Comparison of ENCODE assay signal across 8 cellular contexts in the genomic region with DNA sequence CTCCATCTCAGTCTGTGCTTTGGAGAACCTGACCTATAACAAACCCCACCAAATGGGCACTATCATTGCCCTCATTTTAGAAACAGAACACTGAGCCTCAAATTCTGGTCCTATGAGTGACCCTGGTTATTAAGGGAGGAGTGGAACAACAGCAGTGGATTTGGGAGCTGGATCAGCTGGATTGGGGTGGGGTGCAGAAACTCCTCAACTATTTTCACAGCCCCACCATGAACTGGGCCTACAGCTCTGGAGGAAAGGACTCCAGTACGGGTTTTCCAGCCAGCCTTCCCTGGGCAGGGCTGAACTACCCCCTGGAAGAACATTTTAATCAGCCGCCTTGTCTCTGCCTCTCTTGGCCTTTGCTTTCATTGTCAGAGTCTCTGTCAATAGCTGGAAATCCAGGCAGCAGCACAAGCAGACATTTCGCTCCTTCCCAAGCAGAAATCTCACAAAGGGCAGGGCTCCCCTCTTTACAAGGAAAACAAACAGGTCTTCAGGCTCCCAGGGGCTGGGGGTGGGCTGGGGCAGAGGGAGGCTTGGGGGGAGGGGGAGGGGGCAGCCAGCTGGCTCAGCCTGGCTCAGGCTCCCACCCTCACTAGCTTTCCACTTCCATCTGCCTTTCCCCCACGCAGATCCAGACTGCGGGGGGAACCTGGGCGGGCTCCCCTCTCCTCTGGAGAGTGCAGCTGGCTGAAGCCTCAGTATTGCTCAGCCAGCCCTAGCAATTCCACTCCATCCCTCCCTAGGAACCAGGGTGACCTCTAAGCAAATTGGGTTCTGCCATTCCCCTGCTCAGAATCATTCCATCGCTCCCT. TPM values are rescaled to one million over a fixed set of nuclear protein-coding genes. Genes with fewer than 3 reads are reported as not detected.
DNase-seq lines count a peak whose midpoint lies in the region; ATAC-seq and TF ChIP-seq lines count a peak whose summit lies in the region.

No MANE protein-coding gene starts in this region.

- no TSS peak for BruUV-seq in HCT116 (replicated peaks; lab: Mats Ljungman, UMichigan)

- H3K4me3 ChIP-seq in HCT116 (replicated peaks in 1 of 2; ENCODE audit: low read depth in 1 of 2, low read length in 2 of 2), result no peak overlapping the region
- H3K4me3 ChIP-seq in suprapubic skin, result peak overlapping the region; percentile 19

- H3K27ac ChIP-seq in HCT116 (ENCODE audit: low read depth, low read length) (no peak overlapping the region), suprapubic skin (peak overlapping the region; percentile 75)

- no peaks in the 10 kb centered on the region for H4K20me1 ChIP-seq in HCT116 (ENCODE audit: insufficient read depth)

- no peak for TF ChIP-seq POLR2A in HCT116 (IDR thresholded peaks at IDR 0.05; ENCODE audit: borderline replicate concordance, extremely low read depth, insufficient read depth, insufficient read length)
- no peak for TF ChIP-seq POLR2A in suprapubic skin (IDR thresholded peaks at IDR 0.05)

- TF ChIP-seq RAD21 in HCT116 (IDR thresholded peaks at IDR 0.05; ENCODE audit: low read depth), result no peak

- H3K9me3 ChIP-seq in HCT116 (ENCODE audit: control insufficient read depth in 1 of 2, insufficient read depth in 1 of 2, low read depth in 1 of 2, low read length in 2 of 2) (no peaks in the 10 kb centered on the region), suprapubic skin (no peaks in the 10 kb centered on the region)

- POLR2A ChIA-PET in HCT116 (lab: Charles Lee), result interaction anchor here (0.7 to 1.9 kb wide), 4 partner anchors 10 to 122 kb away, joined by 3 to 15 read pairs (median 6); a partner anchor contains a TSS

- RAD21 ChIA-PET in HCT116 (lab: Charles Lee; ENCODE audit: low non-redundant PET in 1 of 2, low total read pairs in 2 of 2, uncharacterized antibody in 2 of 2, unreplicated experiment in 2 of 2), result interaction anchor here in 1 of 2 experiments (1.2 kb wide), 1 partner anchor 11 kb away, joined by 12 read pairs; no protein-coding TSS in a partner anchor

- TF ChIP-seq EP300 in suprapubic skin (IDR thresholded peaks at IDR 0.05), result no peak

- H3K4me1 ChIP-seq in HCT116 (ENCODE audit: control insufficient read depth in 1 of 2, insufficient read depth in 2 of 2, low read length in 2 of 2), result peaks cover 6 to 12% of the 10 kb centered on the region in 2 experiments; a peak in 3 of 4 replicates
- peaks cover 20% of the 10 kb centered on the region for H3K4me1 ChIP-seq in suprapubic skin

- no peak overlapping the region for H2AFZ ChIP-seq in HCT116 (ENCODE audit: low read depth, low read length, poor library complexity, severe bottlenecking)

- ATAC-seq in HCT116 (peak; percentile 94), left colon (peak; percentile 95), HG02938 (IDR thresholded peaks at IDR 0.05; ENCODE audit: unreplicated experiment) (no peak), HG03097 (IDR thresholded peaks at IDR 0.05; ENCODE audit: low FRiP score, unreplicated experiment) (no peak), HG02981 (IDR thresholded peaks at IDR 0.05; ENCODE audit: unreplicated experiment) (no peak)

- CTCF ChIA-PET in HCT116 (lab: Charles Lee), result interaction anchor here (2.6 kb wide), 1 partner anchor 10 kb away, joined by 14 read pairs; no protein-coding TSS in a partner anchor

- intact Hi-C loops in HCT116 (cut with micrococcal nuclease), result loop anchor here (1.0 kb wide), 1 partner anchor 10 kb away; no protein-coding TSS in a partner anchor
- intact Hi-C loops in left colon (cut with DNase I, micrococcal nuclease), result no loop called here

- DNase-seq in HCT116 (ENCODE audit: low read depth, low spot score), result peak; percentile 67
- DNase-seq in NCI-H510A (lab: John Stamatoyannopoulos, UW), result peak; percentile 45
- peak; percentile 81 for DNase-seq in cerebellar cortex (ENCODE audit: low spot score)
- peak; percentile 69 to 75 for DNase-seq in left colon
- DNase-seq in suprapubic skin (ENCODE audit: low spot score in 2 of 2), result no peak

- H3K9me2 ChIP-seq in HCT116 (ENCODE audit: insufficient read depth), result no peaks in the 10 kb centered on the region

- H3K4me2 ChIP-seq in HCT116 (ENCODE audit: low read length), result peak overlapping the region; percentile 57

- no peaks in the 10 kb centered on the region for H3K79me2 ChIP-seq in HCT116 (ENCODE audit: insufficient read depth, low read length)

- no peaks in the 10 kb centered on the region for H3K36me3 ChIP-seq in HCT116 (ENCODE audit: control insufficient read depth in 1 of 2, insufficient read depth in 2 of 2, low read length in 2 of 2)
- no peaks in the 10 kb centered on the region for H3K36me3 ChIP-seq in suprapubic skin

- TF ChIP-seq CTCF in HCT116 (IDR thresholded peaks at IDR 0.05 in 2 of 3, conservative IDR thresholded peaks at IDR 0.05 in 1 of 3; ENCODE audit: borderline replicate concordance in 1 of 3, insufficient read depth in 1 of 3, low read depth in 2 of 3, low read length in 2 of 3), result no peak
- TF ChIP-seq CTCF in suprapubic skin (IDR thresholded peaks at IDR 0.05), result no peak

- H3K27me3 ChIP-seq in HCT116 (ENCODE audit: insufficient read depth, low read length), result no peaks in the 10 kb centered on the region; the same call in 1 of the 2 replicates
- H3K27me3 ChIP-seq in suprapubic skin, result no peaks in the 10 kb centered on the region

- no peak overlapping the region for H3K9ac ChIP-seq in HCT116 (ENCODE audit: low read length)

- 17% methylated on average over 5 of the region's 7 CpGs for WGBS in suprapubic skin

TF ChIP-seq in HCT116, 20 proteins besides CTCF, POLR2A, EP300 and RAD21:
- peak; percentile 67 for TF ChIP-seq JUND (IDR thresholded peaks at IDR 0.05)
- TF ChIP-seq, protein P1, sequence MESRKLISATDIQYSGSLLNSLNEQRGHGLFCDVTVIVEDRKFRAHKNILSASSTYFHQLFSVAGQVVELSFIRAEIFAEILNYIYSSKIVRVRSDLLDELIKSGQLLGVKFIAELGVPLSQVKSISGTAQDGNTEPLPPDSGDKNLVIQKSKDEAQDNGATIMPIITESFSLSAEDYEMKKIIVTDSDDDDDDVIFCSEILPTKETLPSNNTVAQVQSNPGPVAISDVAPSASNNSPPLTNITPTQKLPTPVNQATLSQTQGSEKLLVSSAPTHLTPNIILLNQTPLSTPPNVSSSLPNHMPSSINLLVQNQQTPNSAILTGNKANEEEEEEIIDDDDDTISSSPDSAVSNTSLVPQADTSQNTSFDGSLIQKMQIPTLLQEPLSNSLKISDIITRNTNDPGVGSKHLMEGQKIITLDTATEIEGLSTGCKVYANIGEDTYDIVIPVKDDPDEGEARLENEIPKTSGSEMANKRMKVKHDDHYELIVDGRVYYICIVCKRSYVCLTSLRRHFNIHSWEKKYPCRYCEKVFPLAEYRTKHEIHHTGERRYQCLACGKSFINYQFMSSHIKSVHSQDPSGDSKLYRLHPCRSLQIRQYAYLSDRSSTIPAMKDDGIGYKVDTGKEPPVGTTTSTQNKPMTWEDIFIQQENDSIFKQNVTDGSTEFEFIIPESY (IDR thresholded peaks at IDR 0.05; ENCODE audit: extremely low read depth, insufficient replicate concordance, low read length), result no peak
- TF ChIP-seq SP1 (IDR thresholded peaks at IDR 0.05; ENCODE audit: low read depth), result peak; percentile 90
- 0 out of 2 replicates have a peak, but pooled peaks have one; percentile 17 for TF ChIP-seq CBX3 (IDR thresholded peaks at IDR 0.05; ENCODE audit: low read depth)
- peak; percentile 85 for TF ChIP-seq TCF7L2 (IDR thresholded peaks at IDR 0.05; ENCODE audit: borderline replicate concordance, extremely low read depth, insufficient read depth, insufficient read length)
- TF ChIP-seq, protein P2, sequence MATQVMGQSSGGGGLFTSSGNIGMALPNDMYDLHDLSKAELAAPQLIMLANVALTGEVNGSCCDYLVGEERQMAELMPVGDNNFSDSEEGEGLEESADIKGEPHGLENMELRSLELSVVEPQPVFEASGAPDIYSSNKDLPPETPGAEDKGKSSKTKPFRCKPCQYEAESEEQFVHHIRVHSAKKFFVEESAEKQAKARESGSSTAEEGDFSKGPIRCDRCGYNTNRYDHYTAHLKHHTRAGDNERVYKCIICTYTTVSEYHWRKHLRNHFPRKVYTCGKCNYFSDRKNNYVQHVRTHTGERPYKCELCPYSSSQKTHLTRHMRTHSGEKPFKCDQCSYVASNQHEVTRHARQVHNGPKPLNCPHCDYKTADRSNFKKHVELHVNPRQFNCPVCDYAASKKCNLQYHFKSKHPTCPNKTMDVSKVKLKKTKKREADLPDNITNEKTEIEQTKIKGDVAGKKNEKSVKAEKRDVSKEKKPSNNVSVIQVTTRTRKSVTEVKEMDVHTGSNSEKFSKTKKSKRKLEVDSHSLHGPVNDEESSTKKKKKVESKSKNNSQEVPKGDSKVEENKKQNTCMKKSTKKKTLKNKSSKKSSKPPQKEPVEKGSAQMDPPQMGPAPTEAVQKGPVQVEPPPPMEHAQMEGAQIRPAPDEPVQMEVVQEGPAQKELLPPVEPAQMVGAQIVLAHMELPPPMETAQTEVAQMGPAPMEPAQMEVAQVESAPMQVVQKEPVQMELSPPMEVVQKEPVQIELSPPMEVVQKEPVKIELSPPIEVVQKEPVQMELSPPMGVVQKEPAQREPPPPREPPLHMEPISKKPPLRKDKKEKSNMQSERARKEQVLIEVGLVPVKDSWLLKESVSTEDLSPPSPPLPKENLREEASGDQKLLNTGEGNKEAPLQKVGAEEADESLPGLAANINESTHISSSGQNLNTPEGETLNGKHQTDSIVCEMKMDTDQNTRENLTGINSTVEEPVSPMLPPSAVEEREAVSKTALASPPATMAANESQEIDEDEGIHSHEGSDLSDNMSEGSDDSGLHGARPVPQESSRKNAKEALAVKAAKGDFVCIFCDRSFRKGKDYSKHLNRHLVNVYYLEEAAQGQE (IDR thresholded peaks at IDR 0.05; ENCODE audit: low read depth), result no peak

RNA-seq across cellular contexts. Expression of a gene that starts 13.7 kb away (rescaled TPM):
- total RNA-seq in HCT116 (2021; ENCODE audit: unreplicated experiment) (53.9 TPM), left colon (10 to 100 TPM; 51.2 to 79.7 TPM), suprapubic skin (100 to 1,000 TPM in 3 of 4 donors, 10 to 100 TPM in 1; 91.2 to 154 (median 137) TPM)
- polyA plus RNA-seq in HCT116 (2012), result 38.1 and 55.6 TPM in 2 replicates

Comparison
In these comparisons a context has a peak if more than half of its experiments do, and no peak if none do; other contexts are left out.
1. ATAC-seq: peak in HCT116 (single experiment) and left colon (single experiment); none in HG02938 (single experiment), HG03097 (single experiment) and HG02981 (single experiment).
2. DNase-seq: peak in HCT116 (single experiment), NCI-H510A (single experiment), cerebellar cortex (single experiment) and left colon (2 of 2); none in suprapubic skin (0 of 2).